In the genomic region with DNA sequence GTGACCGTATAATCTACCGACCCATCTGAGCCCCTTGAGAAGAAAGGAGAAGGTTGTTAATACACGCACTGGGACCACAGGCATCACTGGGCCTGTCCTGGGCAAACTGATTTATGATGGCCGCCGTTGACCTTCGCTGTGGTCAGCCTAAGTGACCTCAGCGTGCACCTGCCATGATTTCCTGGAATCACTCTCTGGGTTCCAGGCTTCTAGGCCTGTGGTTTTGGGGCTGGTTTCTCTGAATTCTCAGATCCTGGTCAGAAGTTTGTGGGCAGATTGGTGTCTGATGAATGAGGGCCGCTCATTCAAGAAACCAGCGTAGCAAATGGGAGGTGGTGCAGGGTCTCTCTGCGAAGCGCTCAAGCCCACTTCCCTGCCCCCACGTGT, we compare ENCODE assay signal across 1 cellular context.
TF ChIP-seq lines count a peak whose summit lies in the region.

No MANE protein-coding gene starts in this region.

TF ChIP-seq in H1, 55 proteins besides CTCF, POLR2A, EP300 and RAD21:
- TF ChIP-seq, protein P1, sequence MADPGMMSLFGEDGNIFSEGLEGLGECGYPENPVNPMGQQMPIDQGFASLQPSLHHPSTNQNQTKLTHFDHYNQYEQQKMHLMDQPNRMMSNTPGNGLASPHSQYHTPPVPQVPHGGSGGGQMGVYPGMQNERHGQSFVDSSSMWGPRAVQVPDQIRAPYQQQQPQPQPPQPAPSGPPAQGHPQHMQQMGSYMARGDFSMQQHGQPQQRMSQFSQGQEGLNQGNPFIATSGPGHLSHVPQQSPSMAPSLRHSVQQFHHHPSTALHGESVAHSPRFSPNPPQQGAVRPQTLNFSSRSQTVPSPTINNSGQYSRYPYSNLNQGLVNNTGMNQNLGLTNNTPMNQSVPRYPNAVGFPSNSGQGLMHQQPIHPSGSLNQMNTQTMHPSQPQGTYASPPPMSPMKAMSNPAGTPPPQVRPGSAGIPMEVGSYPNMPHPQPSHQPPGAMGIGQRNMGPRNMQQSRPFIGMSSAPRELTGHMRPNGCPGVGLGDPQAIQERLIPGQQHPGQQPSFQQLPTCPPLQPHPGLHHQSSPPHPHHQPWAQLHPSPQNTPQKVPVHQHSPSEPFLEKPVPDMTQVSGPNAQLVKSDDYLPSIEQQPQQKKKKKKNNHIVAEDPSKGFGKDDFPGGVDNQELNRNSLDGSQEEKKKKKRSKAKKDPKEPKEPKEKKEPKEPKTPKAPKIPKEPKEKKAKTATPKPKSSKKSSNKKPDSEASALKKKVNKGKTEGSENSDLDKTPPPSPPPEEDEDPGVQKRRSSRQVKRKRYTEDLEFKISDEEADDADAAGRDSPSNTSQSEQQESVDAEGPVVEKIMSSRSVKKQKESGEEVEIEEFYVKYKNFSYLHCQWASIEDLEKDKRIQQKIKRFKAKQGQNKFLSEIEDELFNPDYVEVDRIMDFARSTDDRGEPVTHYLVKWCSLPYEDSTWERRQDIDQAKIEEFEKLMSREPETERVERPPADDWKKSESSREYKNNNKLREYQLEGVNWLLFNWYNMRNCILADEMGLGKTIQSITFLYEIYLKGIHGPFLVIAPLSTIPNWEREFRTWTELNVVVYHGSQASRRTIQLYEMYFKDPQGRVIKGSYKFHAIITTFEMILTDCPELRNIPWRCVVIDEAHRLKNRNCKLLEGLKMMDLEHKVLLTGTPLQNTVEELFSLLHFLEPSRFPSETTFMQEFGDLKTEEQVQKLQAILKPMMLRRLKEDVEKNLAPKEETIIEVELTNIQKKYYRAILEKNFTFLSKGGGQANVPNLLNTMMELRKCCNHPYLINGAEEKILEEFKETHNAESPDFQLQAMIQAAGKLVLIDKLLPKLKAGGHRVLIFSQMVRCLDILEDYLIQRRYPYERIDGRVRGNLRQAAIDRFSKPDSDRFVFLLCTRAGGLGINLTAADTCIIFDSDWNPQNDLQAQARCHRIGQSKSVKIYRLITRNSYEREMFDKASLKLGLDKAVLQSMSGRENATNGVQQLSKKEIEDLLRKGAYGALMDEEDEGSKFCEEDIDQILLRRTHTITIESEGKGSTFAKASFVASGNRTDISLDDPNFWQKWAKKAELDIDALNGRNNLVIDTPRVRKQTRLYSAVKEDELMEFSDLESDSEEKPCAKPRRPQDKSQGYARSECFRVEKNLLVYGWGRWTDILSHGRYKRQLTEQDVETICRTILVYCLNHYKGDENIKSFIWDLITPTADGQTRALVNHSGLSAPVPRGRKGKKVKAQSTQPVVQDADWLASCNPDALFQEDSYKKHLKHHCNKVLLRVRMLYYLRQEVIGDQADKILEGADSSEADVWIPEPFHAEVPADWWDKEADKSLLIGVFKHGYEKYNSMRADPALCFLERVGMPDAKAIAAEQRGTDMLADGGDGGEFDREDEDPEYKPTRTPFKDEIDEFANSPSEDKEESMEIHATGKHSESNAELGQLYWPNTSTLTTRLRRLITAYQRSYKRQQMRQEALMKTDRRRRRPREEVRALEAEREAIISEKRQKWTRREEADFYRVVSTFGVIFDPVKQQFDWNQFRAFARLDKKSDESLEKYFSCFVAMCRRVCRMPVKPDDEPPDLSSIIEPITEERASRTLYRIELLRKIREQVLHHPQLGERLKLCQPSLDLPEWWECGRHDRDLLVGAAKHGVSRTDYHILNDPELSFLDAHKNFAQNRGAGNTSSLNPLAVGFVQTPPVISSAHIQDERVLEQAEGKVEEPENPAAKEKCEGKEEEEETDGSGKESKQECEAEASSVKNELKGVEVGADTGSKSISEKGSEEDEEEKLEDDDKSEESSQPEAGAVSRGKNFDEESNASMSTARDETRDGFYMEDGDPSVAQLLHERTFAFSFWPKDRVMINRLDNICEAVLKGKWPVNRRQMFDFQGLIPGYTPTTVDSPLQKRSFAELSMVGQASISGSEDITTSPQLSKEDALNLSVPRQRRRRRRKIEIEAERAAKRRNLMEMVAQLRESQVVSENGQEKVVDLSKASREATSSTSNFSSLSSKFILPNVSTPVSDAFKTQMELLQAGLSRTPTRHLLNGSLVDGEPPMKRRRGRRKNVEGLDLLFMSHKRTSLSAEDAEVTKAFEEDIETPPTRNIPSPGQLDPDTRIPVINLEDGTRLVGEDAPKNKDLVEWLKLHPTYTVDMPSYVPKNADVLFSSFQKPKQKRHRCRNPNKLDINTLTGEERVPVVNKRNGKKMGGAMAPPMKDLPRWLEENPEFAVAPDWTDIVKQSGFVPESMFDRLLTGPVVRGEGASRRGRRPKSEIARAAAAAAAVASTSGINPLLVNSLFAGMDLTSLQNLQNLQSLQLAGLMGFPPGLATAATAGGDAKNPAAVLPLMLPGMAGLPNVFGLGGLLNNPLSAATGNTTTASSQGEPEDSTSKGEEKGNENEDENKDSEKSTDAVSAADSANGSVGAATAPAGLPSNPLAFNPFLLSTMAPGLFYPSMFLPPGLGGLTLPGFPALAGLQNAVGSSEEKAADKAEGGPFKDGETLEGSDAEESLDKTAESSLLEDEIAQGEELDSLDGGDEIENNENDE (IDR thresholded peaks at IDR 0.05; ENCODE audit: insufficient replicate concordance, low read length), result no peak
- TF ChIP-seq KDM5A (IDR thresholded peaks at IDR 0.05; ENCODE audit: low read length) (no peak), TBP (IDR thresholded peaks at IDR 0.05; ENCODE audit: low read depth, low read length) (no peak), RNF2 (IDR thresholded peaks at IDR 0.05; ENCODE audit: borderline replicate concordance, low read depth, low read length, missing control alignments, poor library complexity, severe bottlenecking) (no peak), KDM1A (IDR thresholded peaks at IDR 0.05; ENCODE audit: borderline replicate concordance, low read length) (no peak), JUND (IDR thresholded peaks at IDR 0.05; ENCODE audit: low read length) (no peak), TAF1 (IDR thresholded peaks at IDR 0.05; ENCODE audit: low read depth, low read length) (no peak)
